In the genomic region with DNA sequence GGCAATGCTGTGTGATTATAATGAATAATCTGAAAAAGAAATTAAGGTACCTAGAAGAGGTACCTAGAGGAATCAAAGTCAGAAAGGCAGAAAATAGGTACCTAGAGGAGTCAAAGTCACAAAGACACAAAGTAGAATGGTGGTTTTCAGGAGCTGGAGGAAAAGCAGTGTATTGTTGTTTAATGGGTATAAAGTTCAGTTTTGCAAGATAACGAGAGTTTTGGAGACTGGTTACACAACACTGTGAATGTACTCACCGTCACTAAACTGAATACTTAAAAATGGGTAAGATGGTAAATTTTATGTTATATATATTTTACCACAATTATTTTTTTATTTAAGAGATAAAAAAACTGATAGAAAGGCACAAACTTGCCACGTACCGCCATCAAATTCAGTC, we compare ENCODE assay signal across 1 cellular context.
TF ChIP-seq lines count a peak whose summit lies in the region.

No MANE protein-coding gene starts in this region.

TF ChIP-seq in WTC11, 78 proteins besides CTCF, POLR2A, EP300 and RAD21 (continued from another document):
- TF ChIP-seq, protein P1, sequence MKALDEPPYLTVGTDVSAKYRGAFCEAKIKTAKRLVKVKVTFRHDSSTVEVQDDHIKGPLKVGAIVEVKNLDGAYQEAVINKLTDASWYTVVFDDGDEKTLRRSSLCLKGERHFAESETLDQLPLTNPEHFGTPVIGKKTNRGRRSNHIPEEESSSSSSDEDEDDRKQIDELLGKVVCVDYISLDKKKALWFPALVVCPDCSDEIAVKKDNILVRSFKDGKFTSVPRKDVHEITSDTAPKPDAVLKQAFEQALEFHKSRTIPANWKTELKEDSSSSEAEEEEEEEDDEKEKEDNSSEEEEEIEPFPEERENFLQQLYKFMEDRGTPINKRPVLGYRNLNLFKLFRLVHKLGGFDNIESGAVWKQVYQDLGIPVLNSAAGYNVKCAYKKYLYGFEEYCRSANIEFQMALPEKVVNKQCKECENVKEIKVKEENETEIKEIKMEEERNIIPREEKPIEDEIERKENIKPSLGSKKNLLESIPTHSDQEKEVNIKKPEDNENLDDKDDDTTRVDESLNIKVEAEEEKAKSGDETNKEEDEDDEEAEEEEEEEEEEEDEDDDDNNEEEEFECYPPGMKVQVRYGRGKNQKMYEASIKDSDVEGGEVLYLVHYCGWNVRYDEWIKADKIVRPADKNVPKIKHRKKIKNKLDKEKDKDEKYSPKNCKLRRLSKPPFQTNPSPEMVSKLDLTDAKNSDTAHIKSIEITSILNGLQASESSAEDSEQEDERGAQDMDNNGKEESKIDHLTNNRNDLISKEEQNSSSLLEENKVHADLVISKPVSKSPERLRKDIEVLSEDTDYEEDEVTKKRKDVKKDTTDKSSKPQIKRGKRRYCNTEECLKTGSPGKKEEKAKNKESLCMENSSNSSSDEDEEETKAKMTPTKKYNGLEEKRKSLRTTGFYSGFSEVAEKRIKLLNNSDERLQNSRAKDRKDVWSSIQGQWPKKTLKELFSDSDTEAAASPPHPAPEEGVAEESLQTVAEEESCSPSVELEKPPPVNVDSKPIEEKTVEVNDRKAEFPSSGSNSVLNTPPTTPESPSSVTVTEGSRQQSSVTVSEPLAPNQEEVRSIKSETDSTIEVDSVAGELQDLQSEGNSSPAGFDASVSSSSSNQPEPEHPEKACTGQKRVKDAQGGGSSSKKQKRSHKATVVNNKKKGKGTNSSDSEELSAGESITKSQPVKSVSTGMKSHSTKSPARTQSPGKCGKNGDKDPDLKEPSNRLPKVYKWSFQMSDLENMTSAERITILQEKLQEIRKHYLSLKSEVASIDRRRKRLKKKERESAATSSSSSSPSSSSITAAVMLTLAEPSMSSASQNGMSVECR (CRISPR knock-in tag; IDR thresholded peaks at IDR 0.05; ENCODE audit: borderline replicate concordance), result no peak
- no peak for TF ChIP-seq MXD4 (CRISPR knock-in tag; IDR thresholded peaks at IDR 0.05; ENCODE audit: borderline replicate concordance)
- TF ChIP-seq ZNF416 (CRISPR knock-in tag; IDR thresholded peaks at IDR 0.05), result no peak
- TF ChIP-seq GABPB1 (CRISPR knock-in tag; IDR thresholded peaks at IDR 0.05), result no peak
TF ChIP-seq in WTC11: peak in this region for 0.
